In the genomic region with DNA sequence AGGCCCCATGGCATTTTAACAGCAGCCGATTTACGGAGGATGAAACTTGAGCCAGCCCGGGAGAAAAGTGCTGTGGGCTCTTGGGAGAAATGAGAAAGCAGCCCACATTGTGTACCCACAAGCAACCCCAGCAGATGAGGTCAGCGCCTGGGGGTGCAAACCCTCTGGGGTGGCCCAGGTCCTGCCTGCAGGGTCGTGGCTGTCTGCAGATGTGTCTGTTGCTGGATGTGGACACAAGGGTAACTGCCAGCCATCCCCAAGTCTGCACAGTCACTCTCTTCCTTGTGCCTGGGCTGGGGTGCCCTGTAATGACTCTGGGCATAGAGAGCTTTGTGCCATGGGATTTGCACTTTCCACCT, we compare ENCODE assay signal across 10 cellular contexts.
DNase-seq lines count a peak whose midpoint lies in the region; ATAC-seq and TF ChIP-seq lines count a peak whose summit lies in the region.
"Had no signal": no experiment of that assay in that cellular context is flagged by ENCODE, and none has a peak within 500 bp of the region (broad histone marks: within the 10 kb centered on the region; RNA-seq: fewer than 3 reads in every experiment).

No MANE protein-coding gene starts in this region.

- intact Hi-C loops in left ventricle myocardium inferior (cut with micrococcal nuclease) (no loop called here), prostate gland (cut with DNase I) (loop anchor here (5.0 kb wide), 1 partner anchor 65 kb away; no protein-coding TSS in a partner anchor)

- no peaks in the 10 kb centered on the region for H3K36me3 ChIP-seq in left ventricle myocardium inferior
- H3K36me3 ChIP-seq in prostate gland, result no peaks in the 10 kb centered on the region
- H3K36me3 ChIP-seq: ovary had no signal

- H3K27me3 ChIP-seq in left ventricle myocardium inferior (ENCODE audit: low read depth), result no peaks in the 10 kb centered on the region
- H3K27me3 ChIP-seq in prostate gland (replicated peaks; ENCODE audit: insufficient read depth), result no peaks in the 10 kb centered on the region
- H3K27me3 ChIP-seq: ovary had no signal

- H3K4me1 ChIP-seq in left ventricle myocardium inferior, result peaks cover 79% of the 10 kb centered on the region
- peaks cover 19% of the 10 kb centered on the region for H3K4me1 ChIP-seq in prostate gland (replicated peaks)

- WGBS in prostate gland, result 31% methylated on average over 5 of the region's 5 CpGs

- no peak for ATAC-seq in esophagus mucosa
- ATAC-seq in HG03354 (IDR thresholded peaks at IDR 0.05; ENCODE audit: poor library complexity, severe bottlenecking, unreplicated experiment), result no peak
- ATAC-seq: stimulated activated naive B cell treated with anti-CD40 and anti-IgM and Interleukin-4, amounts not matched to agents 10 μg/mL and 1 μg/mL and 100 μg/mL, for 72 hours had no signal

- H3K4me3 ChIP-seq in left ventricle myocardium inferior (no peak overlapping the region), prostate gland (no peak overlapping the region)
- H3K4me3 ChIP-seq: ovary had no signal

- H3K27ac ChIP-seq in left ventricle myocardium inferior (replicated peaks), result peak overlapping the region; percentile 76
- H3K27ac ChIP-seq in prostate gland, result peak overlapping the region; percentile 62 to 68
- H3K27ac ChIP-seq: ovary had no signal

- H3K9me3 ChIP-seq in left ventricle myocardium inferior (replicated peaks) (no peaks in the 10 kb centered on the region), prostate gland (no peaks in the 10 kb centered on the region)
- H3K9me3 ChIP-seq: ovary had no signal

- DNase-seq in Daoy (ENCODE audit: low read depth) (peak; percentile 73), NCI-H69 (lab: John Stamatoyannopoulos, UW) (peak; percentile 76), left ventricle myocardium inferior (no peak), prostate gland (ENCODE audit: low spot score) (no peak), anterior cingulate cortex (lab: John Stamatoyannopoulos, UW) (no peak)
- no peak for DNase-seq in activated CD4-positive, alpha-beta T cell treated with anti-CD3 and anti-CD28 coated beads, Interleukin-2, amount 50 U/mL, for 4 hours
- DNase-seq: stimulated activated naive B cell treated with anti-CD40 and anti-IgM and Interleukin-4, amounts not matched to agents 10 μg/mL and 1 μg/mL and 100 μg/mL, for 72 hours had no signal

- TF ChIP-seq CTCF in left ventricle myocardium inferior (IDR thresholded peaks at IDR 0.05; ENCODE audit: borderline replicate concordance) (no peak), prostate gland (IDR thresholded peaks at IDR 0.05) (no peak)

- no peak for TF ChIP-seq POLR2A in prostate gland (IDR thresholded peaks at IDR 0.05)

Comparison
In these comparisons a context has a peak if more than half of its experiments do, and no peak if none do; other contexts are left out.
1. DNase-seq: peak in Daoy (single experiment) and NCI-H69 (single experiment); none in left ventricle myocardium inferior (single experiment), prostate gland (single experiment), activated CD4-positive, alpha-beta T cell treated with anti-CD3 and anti-CD28 coated beads, Interleukin-2, amount 50 U/mL, for 4 hours (0 of 2) and anterior cingulate cortex (0 of 58).